10 cellular contexts compared by ENCODE assay signal in the genomic region with DNA sequence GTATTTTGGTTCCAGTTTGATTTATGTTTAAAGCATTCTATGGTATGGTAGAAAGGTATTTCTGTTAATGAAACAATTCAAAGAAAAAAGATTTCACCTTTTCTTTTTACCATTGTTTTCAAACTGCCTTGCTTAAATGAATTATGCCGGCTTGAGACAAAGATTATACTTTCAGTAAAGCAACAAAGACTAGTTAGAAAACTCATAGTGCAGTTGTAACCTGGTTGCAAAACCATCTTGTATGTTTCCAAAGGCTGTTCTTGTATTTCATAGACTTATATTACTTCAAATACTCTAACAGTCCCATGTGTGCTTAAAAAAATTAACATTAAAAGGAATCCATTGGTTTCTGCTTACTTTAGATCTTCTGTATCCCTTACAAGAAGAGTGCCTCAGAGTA.
"Had no signal": no experiment of that assay in that cellular context is flagged by ENCODE, and none has a peak within 500 bp of the region (broad histone marks: within the 10 kb centered on the region; RNA-seq: fewer than 3 reads in every experiment).

No MANE protein-coding gene starts in this region.

- DNase-seq: GM23248, GOT3, H7, H9, HCEC 1CT, HFFc6 had no signal

- FAIRE-seq: H1 had no signal

- H3K9ac ChIP-seq: GM23248 had no signal

- H3K27ac ChIP-seq: GM23248 had no signal

- H3K4me1 ChIP-seq: HAP-1 had no signal

- H3K4me3 ChIP-seq: GM23248, GM23338, HAP-1 had no signal

- H2AFZ ChIP-seq: GM23248, GM23338 had no signal

- ATAC-seq: GM23338, HCT116 had no signal

- H3K9me3 ChIP-seq: HAP-1 had no signal

- H3K27ac Mint-ChIP-seq: GM23338, H9, HFFc6 had no signal

- H3K4me2 ChIP-seq: GM23338 had no signal

- H3K4me3 Mint-ChIP-seq: GM23338, H9, HFFc6 had no signal

- H3K9me3 Mint-ChIP-seq: HFFc6 had no signal

- H3K4me1 Mint-ChIP-seq: GM23338, H9 had no signal
